Comparison of ENCODE assay signal across 29 cellular contexts in the genomic region with DNA sequence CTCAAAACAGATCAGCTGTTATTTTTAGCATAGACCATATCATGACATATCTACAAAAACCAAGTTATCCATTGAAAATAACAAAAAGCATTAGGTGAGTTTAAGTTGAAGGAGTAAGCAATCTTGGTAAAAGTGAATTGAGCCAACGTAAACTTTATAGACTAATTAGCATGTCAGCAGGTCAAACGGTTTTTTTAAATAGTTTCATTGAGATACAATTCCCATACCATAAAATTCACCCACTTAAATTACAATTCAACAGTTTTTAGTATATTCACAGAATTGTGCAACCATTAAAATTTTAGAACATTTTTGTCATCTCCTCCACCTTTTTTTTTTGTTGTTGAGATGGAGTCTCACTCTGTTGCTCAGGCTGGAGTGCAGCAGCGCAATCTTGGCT.
"Had no signal": no experiment of that assay in that cellular context is flagged by ENCODE, and none has a peak within 500 bp of the region (broad histone marks: within the 10 kb centered on the region; RNA-seq: fewer than 3 reads in every experiment).

No MANE protein-coding gene starts in this region.

- H3K27me3 ChIP-seq: brain microvascular endothelial cell, dorsolateral prefrontal cortex, gastrocnemius medialis had no signal

- H3K9me3 ChIP-seq: gastrocnemius medialis had no signal

- H3K27ac ChIP-seq: brain microvascular endothelial cell, foreskin keratinocyte had no signal

- H3K36me3 ChIP-seq: brain microvascular endothelial cell, gastrocnemius medialis had no signal

- H3K9me3 Mint-ChIP-seq: activated CD4-positive, alpha-beta memory T cell treated with anti-CD3 and anti-CD28 coated beads, Interleukin-2, amount 10 ng/mL, durations not matched to agents 7 days and 5 days; activated T-cell treated with anti-CD3 and anti-CD28 coated beads, Interleukin-2, amount 50 U/mL, for 4 hours; activated T-helper 17 cell treated with anti-CD3 and anti-CD28 coated beads, Interleukin-2, amount 50 U/mL, for 72 hours; central memory CD8-positive, alpha-beta T cell; dendritic cell treated with granulocyte-macrophage colony-stimulating factor and Interleukin-4, amounts not matched to agents 40 ng/mL and 50 ng/mL, for 4 days; endodermal cell had no signal

- H3K4me3 ChIP-seq: coronary artery, dorsolateral prefrontal cortex, gastrocnemius medialis had no signal

- H3K27me3 Mint-ChIP-seq: activated CD4-positive, alpha-beta T cell treated with anti-CD3 and anti-CD28 coated beads for 36 hours; activated CD4-positive, alpha-beta T cell treated with anti-CD3 and anti-CD28 coated beads, Interleukin-2, amount 10 ng/mL, durations not matched to agents 7 days and 5 days; activated naive CD8-positive, alpha-beta T cell; activated T-helper 17 cell treated with anti-CD3 and anti-CD28 coated beads, Interleukin-2, amount 50 U/mL, for 72 hours; central memory CD8-positive, alpha-beta T cell; dendritic cell treated with granulocyte-macrophage colony-stimulating factor and Interleukin-4, amounts not matched to agents 40 ng/mL and 50 ng/mL, for 4 days had no signal

- H3K4me3 Mint-ChIP-seq: activated CD4-positive, alpha-beta memory T cell treated with anti-CD3 and anti-CD28 coated beads, Interleukin-2, amount 10 ng/mL, durations not matched to agents 7 days and 5 days; activated CD4-positive, alpha-beta T cell treated with anti-CD3 and anti-CD28 coated beads for 36 hours; activated CD4-positive, alpha-beta T cell treated with anti-CD3 and anti-CD28 coated beads, Interleukin-2, amount 10 ng/mL, durations not matched to agents 7 days and 5 days; activated naive CD8-positive, alpha-beta T cell; activated T-cell treated with anti-CD3 and anti-CD28 coated beads, Interleukin-2, amount 50 U/mL, for 4 hours; activated T-helper 17 cell treated with anti-CD3 and anti-CD28 coated beads, Interleukin-2, amount 50 U/mL, for 72 hours; central memory CD8-positive, alpha-beta T cell; dendritic cell treated with granulocyte-macrophage colony-stimulating factor and Interleukin-4, amounts not matched to agents 40 ng/mL and 50 ng/mL, for 4 days; endodermal cell had no signal

- ATAC-seq: activated CD4-positive, alpha-beta T cell treated with anti-CD3 and anti-CD28 coated beads for 36 hours; activated T-cell treated with anti-CD3 and anti-CD28 coated beads, Interleukin-2, amount 50 U/mL, for 4 hours; activated T-helper 17 cell treated with anti-CD3 and anti-CD28 coated beads, Interleukin-2, amount 50 U/mL, for 72 hours; esophagus mucosa; foreskin keratinocyte; gastrocnemius medialis had no signal

- H3K27ac Mint-ChIP-seq: activated CD4-positive, alpha-beta memory T cell treated with anti-CD3 and anti-CD28 coated beads, Interleukin-2, amount 10 ng/mL, durations not matched to agents 7 days and 5 days; activated CD4-positive, alpha-beta T cell treated with anti-CD3 and anti-CD28 coated beads for 36 hours; activated CD4-positive, alpha-beta T cell treated with anti-CD3 and anti-CD28 coated beads, Interleukin-2, amount 10 ng/mL, durations not matched to agents 7 days and 5 days; activated naive CD8-positive, alpha-beta T cell; activated T-helper 17 cell treated with anti-CD3 and anti-CD28 coated beads, Interleukin-2, amount 50 U/mL, for 72 hours; dendritic cell treated with granulocyte-macrophage colony-stimulating factor and Interleukin-4, amounts not matched to agents 40 ng/mL and 50 ng/mL, for 4 days; endodermal cell had no signal

- DNase-seq: activated CD4-positive, alpha-beta memory T cell treated with anti-CD3 and anti-CD28 coated beads, Interleukin-2, amount 10 ng/mL, durations not matched to agents 7 days and 5 days; activated CD4-positive, alpha-beta T cell treated with anti-CD3 and anti-CD28 coated beads for 36 hours; activated CD4-positive, alpha-beta T cell treated with anti-CD3 and anti-CD28 coated beads, Interleukin-2, amount 10 ng/mL, durations not matched to agents 7 days and 5 days; activated CD4-positive, alpha-beta T cell treated with anti-CD3 and anti-CD28 coated beads, Interleukin-2, amount 50 U/mL, for 4 hours; activated CD4-positive, CD25-positive, alpha-beta regulatory T cell; activated CD4-positive, CD25-positive, alpha-beta regulatory T cell treated with anti-CD3 and anti-CD28 coated beads, Interleukin-2, amount 50 U/mL, for 72 hours; activated CD8-positive, alpha-beta memory T cell treated with anti-CD3 and anti-CD28 coated beads, Interleukin-2, amount 50 U/mL, for 48 hours; activated effector memory CD4-positive, alpha-beta T cell treated with Interleukin-2 at 50 U/mL for 16 hours; activated gamma-delta T cell treated with Interleukin-2 at 50 U/mL for 16 hours; activated naive CD4-positive, alpha-beta T cell treated with anti-CD3 and anti-CD28 coated beads, Interleukin-2, amount 50 U/mL, for 16 hours; activated naive CD4-positive, alpha-beta T cell treated with Interleukin-2 at 50 U/mL for 16 hours; activated T-cell treated with anti-CD3 and anti-CD28 coated beads for 4 hours; activated T-cell treated with anti-CD3 and anti-CD28 coated beads, Interleukin-2, amount 50 U/mL, for 4 hours; amniotic stem cell; anterior cingulate cortex; brain microvascular endothelial cell; dorsolateral prefrontal cortex; effector memory CD4-positive, alpha-beta T cell; endodermal cell; foreskin keratinocyte; gastrocnemius medialis; glutamatergic neuron; T-helper 2 cell had no signal
